In genomic region chr1:230632273-230632873, GRCh38 we compare ENCODE assay signal across 9 cellular contexts. TPM values are rescaled to one million over a fixed set of nuclear protein-coding genes. Genes with fewer than 3 reads are reported as not detected.
DNase-seq lines count a peak whose midpoint lies in the region; ATAC-seq and TF ChIP-seq lines count a peak whose summit lies in the region.
"Had no signal": no experiment of that assay in that cellular context is flagged by ENCODE, and none has a peak within 500 bp of the region (broad histone marks: within the 10 kb centered on the region; RNA-seq: fewer than 3 reads in every experiment).

No MANE protein-coding gene starts in this region.

- ATAC-seq in activated T-cell treated with anti-CD3 and anti-CD28 coated beads, Interleukin-2, amount 50 U/mL, for 72 hours (replicated peaks in 1 of 2) = peak; percentile 25 to 55
- no peak for ATAC-seq in GM18858 (IDR thresholded peaks at IDR 0.05; ENCODE audit: unreplicated experiment)
- no peak for ATAC-seq in GM18519 (IDR thresholded peaks at IDR 0.05; ENCODE audit: low FRiP score, unreplicated experiment)

- no peak overlapping the region for H3K27ac Mint-ChIP-seq in activated T-cell treated with anti-CD3 and anti-CD28 coated beads, Interleukin-2, amount 50 U/mL, for 72 hours
- H3K27ac Mint-ChIP-seq in activated T-cell treated with anti-CD3 and anti-CD28 coated beads, Interleukin-2, amount 50 U/mL, for 24 hours = no peak overlapping the region
- no peak overlapping the region for H3K27ac Mint-ChIP-seq in osteocyte (ENCODE audit: unreplicated experiment)
- H3K27ac Mint-ChIP-seq: activated naive CD8-positive, alpha-beta T cell had no signal

- no peaks in the 10 kb centered on the region for H3K9me3 Mint-ChIP-seq in activated T-cell treated with anti-CD3 and anti-CD28 coated beads, Interleukin-2, amount 50 U/mL, for 72 hours
- no peaks in the 10 kb centered on the region for H3K9me3 Mint-ChIP-seq in activated T-cell treated with anti-CD3 and anti-CD28 coated beads, Interleukin-2, amount 50 U/mL, for 24 hours
- H3K9me3 Mint-ChIP-seq in osteocyte (ENCODE audit: unreplicated experiment) = no peaks in the 10 kb centered on the region

- in situ Hi-C loops in KBM-7 (cut with MboI; ENCODE audit: low pct_unique_long_range_greater_than_20kb, low sequenced_read_pairs) = no loop called here
- in situ Hi-C loops in SK-MEL-5 (cut with HindIII; ENCODE audit: low pct_unique_long_range_greater_than_20kb, low sequenced_read_pairs) = no loop called here

- H3K4me3 Mint-ChIP-seq in activated T-cell treated with anti-CD3 and anti-CD28 coated beads, Interleukin-2, amount 50 U/mL, for 72 hours = no peak overlapping the region
- H3K4me3 Mint-ChIP-seq in activated T-cell treated with anti-CD3 and anti-CD28 coated beads, Interleukin-2, amount 50 U/mL, for 24 hours = no peak overlapping the region
- no peak overlapping the region for H3K4me3 Mint-ChIP-seq in osteocyte (ENCODE audit: unreplicated experiment)
- H3K4me3 Mint-ChIP-seq: activated naive CD8-positive, alpha-beta T cell had no signal

- TF ChIP-seq CTCF in osteocyte (IDR thresholded peaks at IDR 0.05) = peak; percentile 61

- H3K27me3 Mint-ChIP-seq in activated T-cell treated with anti-CD3 and anti-CD28 coated beads, Interleukin-2, amount 50 U/mL, for 72 hours (ENCODE audit: low read depth) = peaks cover 10% of the 10 kb centered on the region
- H3K27me3 Mint-ChIP-seq in activated T-cell treated with anti-CD3 and anti-CD28 coated beads, Interleukin-2, amount 50 U/mL, for 24 hours = peaks cover 14% of the 10 kb centered on the region
- H3K27me3 Mint-ChIP-seq in osteocyte (ENCODE audit: unreplicated experiment) = peaks cover 17% of the 10 kb centered on the region

- peak; percentile 11 to 18 for DNase-seq in activated T-cell treated with anti-CD3 and anti-CD28 coated beads, Interleukin-2, amount 50 U/mL, for 72 hours
- DNase-seq in activated T-cell treated with anti-CD3 and anti-CD28 coated beads, Interleukin-2, amount 50 U/mL, for 24 hours = no peak
- DNase-seq in KBM-7 (peak; percentile 57), SK-MEL-5 (ENCODE audit: low read depth, low spot score) (peak; percentile 76), fibroblast of the conjunctiva (ENCODE audit: low read depth) (peak; percentile 10), osteocyte (ENCODE audit: extremely low spot score, unreplicated experiment) (no peak)

- no peaks in the 10 kb centered on the region for H3K4me1 Mint-ChIP-seq in activated T-cell treated with anti-CD3 and anti-CD28 coated beads, Interleukin-2, amount 50 U/mL, for 72 hours (ENCODE audit: low read depth)
- peaks cover 11% of the 10 kb centered on the region for H3K4me1 Mint-ChIP-seq in activated T-cell treated with anti-CD3 and anti-CD28 coated beads, Interleukin-2, amount 50 U/mL, for 24 hours (ENCODE audit: low read depth)
- H3K4me1 Mint-ChIP-seq in osteocyte (ENCODE audit: unreplicated experiment) = no peaks in the 10 kb centered on the region

- H3K36me3 Mint-ChIP-seq in activated T-cell treated with anti-CD3 and anti-CD28 coated beads, Interleukin-2, amount 50 U/mL, for 72 hours (ENCODE audit: insufficient read depth in 2 of 2) = no peaks in the 10 kb centered on the region
- no peaks in the 10 kb centered on the region for H3K36me3 Mint-ChIP-seq in activated T-cell treated with anti-CD3 and anti-CD28 coated beads, Interleukin-2, amount 50 U/mL, for 24 hours (ENCODE audit: low read depth)
- no peaks in the 10 kb centered on the region for H3K36me3 Mint-ChIP-seq in osteocyte (ENCODE audit: unreplicated experiment)
- H3K36me3 Mint-ChIP-seq: activated naive CD8-positive, alpha-beta T cell had no signal

RNA-seq across cellular contexts. Expression of gene COG2, which starts 9.9 kb away (rescaled TPM):
- 10 to 100 TPM; 32.6 to 34.0 TPM for total RNA-seq in activated T-cell treated with anti-CD3 and anti-CD28 coated beads, Interleukin-2, amount 50 U/mL, for 72 hours
- 29.9 and 35.4 TPM in 2 replicates for total RNA-seq in SK-MEL-5 (2014; rRNA removed; shearing (Covaris generic))
- polyA plus RNA-seq in SK-MEL-5 (2015; cell fraction: cytosol; rRNA removed) = 22.8 and 29.2 TPM in 2 replicates
- polyA plus RNA-seq in SK-MEL-5 (2015; cell fraction: nucleus; rRNA removed) = 69.0 and 85.1 TPM in 2 replicates
- 22.0 and 24.1 TPM in 2 replicates for total RNA-seq in osteocyte

Comparison
In these comparisons a context has a peak if more than half of its experiments do, and no peak if none do; other contexts are left out.
1. DNase-seq: peak in activated T-cell treated with anti-CD3 and anti-CD28 coated beads, Interleukin-2, amount 50 U/mL, for 72 hours (2 of 2), KBM-7 (single experiment), SK-MEL-5 (single experiment) and fibroblast of the conjunctiva (single experiment); none in activated T-cell treated with anti-CD3 and anti-CD28 coated beads, Interleukin-2, amount 50 U/mL, for 24 hours (single experiment) and osteocyte (single experiment).
2. ATAC-seq: peak in activated T-cell treated with anti-CD3 and anti-CD28 coated beads, Interleukin-2, amount 50 U/mL, for 72 hours (2 of 2); none in GM18858 (single experiment) and GM18519 (single experiment).